Comparison of ENCODE assay signal across 13 cellular contexts in the genomic region with DNA sequence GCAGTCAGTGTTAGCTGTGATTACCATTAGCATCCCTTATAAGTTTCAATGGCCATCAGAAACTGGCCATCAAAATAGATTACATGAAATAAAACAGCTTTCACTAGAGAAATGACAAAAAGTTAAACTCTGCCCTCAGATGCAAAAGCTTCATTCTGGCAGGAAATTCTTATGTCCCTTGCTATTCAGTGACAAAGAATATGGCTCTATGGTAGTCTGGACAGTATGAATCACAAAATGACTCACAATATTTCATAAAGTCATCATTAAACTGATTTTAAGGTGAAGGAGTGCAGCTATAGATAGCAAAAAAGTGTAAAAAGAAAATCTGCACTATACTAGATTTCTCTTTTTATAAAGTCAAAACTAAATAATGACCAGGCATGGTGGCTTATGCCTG. TPM values are rescaled to one million over a fixed set of nuclear protein-coding genes. Genes with fewer than 3 reads are reported as not detected.
DNase-seq lines count a peak whose midpoint lies in the region; ATAC-seq and TF ChIP-seq lines count a peak whose summit lies in the region.
"Had no signal": no experiment of that assay in that cellular context is flagged by ENCODE, and none has a peak within 500 bp of the region (broad histone marks: within the 10 kb centered on the region; RNA-seq: fewer than 3 reads in every experiment).

No MANE protein-coding gene starts in this region.

- DNase-seq in right lobe of liver, result no peak
- peak; percentile 51 for DNase-seq in LHCN-M2 (ENCODE audit: low read depth)
- peak; percentile 49 for DNase-seq in dermis blood vessel endothelial cell
- no peak for DNase-seq in stimulated activated effector memory CD8-positive, alpha-beta T cell treated with anti-CD3 and anti-CD28 coated beads, Interleukin-12 subunit alpha, Interleukin-12 subunit beta, amount 100 ng/mL, for 72 hours (ENCODE audit: low spot score in 2 of 2)
- no peak for DNase-seq in activated effector memory CD4-positive, alpha-beta T cell treated with anti-CD3 and anti-CD28 coated beads, Interleukin-2, amount 50 U/mL, for 16 hours
- no peak for DNase-seq in HUDEP-2 (lab: John Stamatoyannopoulos, UW; ENCODE audit: unreplicated experiment in 76 of 76)
- DNase-seq in NCI-H69 (lab: John Stamatoyannopoulos, UW), result no peak
- DNase-seq: activated CD8-positive, alpha-beta memory T cell treated with anti-CD3 and anti-CD28 coated beads for 24 hours; activated effector memory CD4-positive, alpha-beta T cell treated with Interleukin-2 at 50 U/mL for 16 hours had no signal

- no peak for TF ChIP-seq POLR2A in right lobe of liver (IDR thresholded peaks at IDR 0.05)

- H3K9me3 Mint-ChIP-seq in stimulated activated effector memory CD8-positive, alpha-beta T cell treated with anti-CD3 and anti-CD28 coated beads, Interleukin-12 subunit alpha, Interleukin-12 subunit beta, amount 100 ng/mL, for 72 hours, result no peaks in the 10 kb centered on the region
- H3K9me3 Mint-ChIP-seq: brain, IgD-negative memory B cell had no signal

- H3K27ac Mint-ChIP-seq in stimulated activated effector memory CD8-positive, alpha-beta T cell treated with anti-CD3 and anti-CD28 coated beads, Interleukin-12 subunit alpha, Interleukin-12 subunit beta, amount 100 ng/mL, for 72 hours, result no peak overlapping the region

- no peak for TF ChIP-seq RAD21 in liver (IDR thresholded peaks at IDR 0.05)

- intact Hi-C loops in right lobe of liver (cut with DNase I), result no loop called here

- H3K27ac ChIP-seq in liver (ENCODE audit: low read depth in 1 of 2, low read length in 2 of 2) (peak overlapping the region; percentile 11 to 21), right lobe of liver (peak overlapping the region in 1 of 3 donors; percentile 29)

- no peaks in the 10 kb centered on the region for H3K4me1 Mint-ChIP-seq in stimulated activated effector memory CD8-positive, alpha-beta T cell treated with anti-CD3 and anti-CD28 coated beads, Interleukin-12 subunit alpha, Interleukin-12 subunit beta, amount 100 ng/mL, for 72 hours
- H3K4me1 Mint-ChIP-seq: IgD-negative memory B cell had no signal

- H3K4me3 ChIP-seq in liver (ENCODE audit: low read depth in 1 of 3, low read length in 3 of 3) (no peak overlapping the region), right lobe of liver (no peak overlapping the region)

- H3K36me3 Mint-ChIP-seq in stimulated activated effector memory CD8-positive, alpha-beta T cell treated with anti-CD3 and anti-CD28 coated beads, Interleukin-12 subunit alpha, Interleukin-12 subunit beta, amount 100 ng/mL, for 72 hours, result peaks cover 63% of the 10 kb centered on the region

- H3K9me3 ChIP-seq in liver (ENCODE audit: control insufficient read depth in 4 of 4, low read length in 3 of 4) (no peaks in the 10 kb centered on the region), right lobe of liver (no peaks in the 10 kb centered on the region)

- no peaks in the 10 kb centered on the region for H3K27me3 ChIP-seq in liver (ENCODE audit: control insufficient read depth in 4 of 4, insufficient read depth in 4 of 4, low read length in 3 of 4)
- H3K27me3 ChIP-seq in right lobe of liver, result no peaks in the 10 kb centered on the region

- H3K4me1 ChIP-seq in liver (ENCODE audit: control insufficient read depth in 4 of 4, insufficient read depth in 4 of 4, low read length in 3 of 4) (peaks cover 0 to 8% (median 3%) of the 10 kb centered on the region in 4 donors), right lobe of liver (peaks cover 0 to 13% (median 4%) of the 10 kb centered on the region in 4 donors)

- H3K36me3 ChIP-seq in liver (ENCODE audit: control insufficient read depth in 4 of 4, insufficient read depth in 3 of 4, low read depth in 1 of 4, low read length in 3 of 4), result peaks cover 1 to 38% (median 32%) of the 10 kb centered on the region in 4 donors
- H3K36me3 ChIP-seq in right lobe of liver, result peaks cover 0 to 7% (median 1%) of the 10 kb centered on the region in 4 donors

- no peak for ATAC-seq in right lobe of liver
- ATAC-seq in stimulated activated effector memory CD8-positive, alpha-beta T cell treated with anti-CD3 and anti-CD28 coated beads, Interleukin-12 subunit alpha, Interleukin-12 subunit beta, amount 100 ng/mL, for 72 hours, result peak; percentile 47
- ATAC-seq: sciatic nerve had no signal

- H3K4me3 Mint-ChIP-seq in stimulated activated effector memory CD8-positive, alpha-beta T cell treated with anti-CD3 and anti-CD28 coated beads, Interleukin-12 subunit alpha, Interleukin-12 subunit beta, amount 100 ng/mL, for 72 hours, result no peak overlapping the region
- H3K4me3 Mint-ChIP-seq: brain, IgD-negative memory B cell had no signal

- H3K9ac ChIP-seq in liver (ENCODE audit: low read depth in 1 of 2, low read length in 2 of 2), result no peak overlapping the region

- TF ChIP-seq CTCF in liver (IDR thresholded peaks at IDR 0.05; ENCODE audit: low read depth, low read length, missing input control) (no peak), right lobe of liver (IDR thresholded peaks at IDR 0.05) (no peak)

TF ChIP-seq in liver, 16 proteins besides CTCF, POLR2A, EP300 and RAD21:
- TF ChIP-seq, protein P1, sequence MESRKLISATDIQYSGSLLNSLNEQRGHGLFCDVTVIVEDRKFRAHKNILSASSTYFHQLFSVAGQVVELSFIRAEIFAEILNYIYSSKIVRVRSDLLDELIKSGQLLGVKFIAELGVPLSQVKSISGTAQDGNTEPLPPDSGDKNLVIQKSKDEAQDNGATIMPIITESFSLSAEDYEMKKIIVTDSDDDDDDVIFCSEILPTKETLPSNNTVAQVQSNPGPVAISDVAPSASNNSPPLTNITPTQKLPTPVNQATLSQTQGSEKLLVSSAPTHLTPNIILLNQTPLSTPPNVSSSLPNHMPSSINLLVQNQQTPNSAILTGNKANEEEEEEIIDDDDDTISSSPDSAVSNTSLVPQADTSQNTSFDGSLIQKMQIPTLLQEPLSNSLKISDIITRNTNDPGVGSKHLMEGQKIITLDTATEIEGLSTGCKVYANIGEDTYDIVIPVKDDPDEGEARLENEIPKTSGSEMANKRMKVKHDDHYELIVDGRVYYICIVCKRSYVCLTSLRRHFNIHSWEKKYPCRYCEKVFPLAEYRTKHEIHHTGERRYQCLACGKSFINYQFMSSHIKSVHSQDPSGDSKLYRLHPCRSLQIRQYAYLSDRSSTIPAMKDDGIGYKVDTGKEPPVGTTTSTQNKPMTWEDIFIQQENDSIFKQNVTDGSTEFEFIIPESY (IDR thresholded peaks at IDR 0.05), result no peak
- no peak for TF ChIP-seq HNF4A (conservative IDR thresholded peaks at IDR 0.05)
- TF ChIP-seq YY1 (IDR thresholded peaks at IDR 0.05), result no peak
- TF ChIP-seq, protein P2, sequence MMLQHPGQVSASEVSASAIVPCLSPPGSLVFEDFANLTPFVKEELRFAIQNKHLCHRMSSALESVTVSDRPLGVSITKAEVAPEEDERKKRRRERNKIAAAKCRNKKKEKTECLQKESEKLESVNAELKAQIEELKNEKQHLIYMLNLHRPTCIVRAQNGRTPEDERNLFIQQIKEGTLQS (IDR thresholded peaks at IDR 0.05), result no peak
- TF ChIP-seq GABPA (IDR thresholded peaks at IDR 0.05 in 1 of 2, conservative IDR thresholded peaks at IDR 0.05 in 1 of 2), result no peak
- no peak for TF ChIP-seq FOXA1 (IDR thresholded peaks at IDR 0.05)
- TF ChIP-seq TAF1 (conservative IDR thresholded peaks at IDR 0.05), result no peak
- TF ChIP-seq, protein P3, sequence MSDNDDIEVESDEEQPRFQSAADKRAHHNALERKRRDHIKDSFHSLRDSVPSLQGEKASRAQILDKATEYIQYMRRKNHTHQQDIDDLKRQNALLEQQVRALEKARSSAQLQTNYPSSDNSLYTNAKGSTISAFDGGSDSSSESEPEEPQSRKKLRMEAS (IDR thresholded peaks at IDR 0.05), result no peak
- TF ChIP-seq SP1 (IDR thresholded peaks at IDR 0.05), result no peak
- TF ChIP-seq HNF4G (IDR thresholded peaks at IDR 0.05), result no peak

RNA-seq across cellular contexts. Expression of a gene that starts 43.4 kb away (rescaled TPM):
- total RNA-seq in liver (10 to 100 TPM; 17.1 to 47.6 TPM), right lobe of liver (10 to 100 TPM; 19.0 to 34.0 (median 27.9) TPM), LHCN-M2 (2014; rRNA removed) (7.2 and 9.3 TPM in 2 replicates), dermis blood vessel endothelial cell (3.6 and 7.3 TPM in 2 replicates)
- 10 to 100 TPM; 16.3 to 32.9 TPM for polyA plus RNA-seq in liver
- polyA plus RNA-seq in LHCN-M2 (2012), result 2.0 TPM

RNA-seq across cellular contexts. Expression of a gene that starts 51.3 kb away (rescaled TPM):
- total RNA-seq in liver, result 10 to 100 TPM; 18.6 to 19.5 TPM
- 1 to 10 TPM; 5.2 to 6.0 TPM for polyA plus RNA-seq in liver
- total RNA-seq in right lobe of liver, result 10 to 100 TPM in 4 of 6 experiments, 1 to 10 TPM in 2; 7.9 to 32.6 (median 20.4) TPM
- 8.7 and 10.3 TPM in 2 replicates for total RNA-seq in LHCN-M2 (2014; rRNA removed)
- polyA plus RNA-seq in LHCN-M2 (2012), result 1.9 TPM
- total RNA-seq in dermis blood vessel endothelial cell, result 22.8 and 23.0 TPM in 2 replicates

Comparison
In these comparisons a context has a peak if more than half of its experiments do, and no peak if none do; other contexts are left out.
1. DNase-seq: peak in LHCN-M2 (single experiment) and dermis blood vessel endothelial cell (single experiment); none in right lobe of liver (0 of 3), stimulated activated effector memory CD8-positive, alpha-beta T cell treated with anti-CD3 and anti-CD28 coated beads, Interleukin-12 subunit alpha, Interleukin-12 subunit beta, amount 100 ng/mL, for 72 hours (0 of 2), activated effector memory CD4-positive, alpha-beta T cell treated with anti-CD3 and anti-CD28 coated beads, Interleukin-2, amount 50 U/mL, for 16 hours (single experiment), HUDEP-2 (0 of 76) and NCI-H69 (single experiment).